Comparison of ENCODE assay signal across 9 cellular contexts in the genomic region with DNA sequence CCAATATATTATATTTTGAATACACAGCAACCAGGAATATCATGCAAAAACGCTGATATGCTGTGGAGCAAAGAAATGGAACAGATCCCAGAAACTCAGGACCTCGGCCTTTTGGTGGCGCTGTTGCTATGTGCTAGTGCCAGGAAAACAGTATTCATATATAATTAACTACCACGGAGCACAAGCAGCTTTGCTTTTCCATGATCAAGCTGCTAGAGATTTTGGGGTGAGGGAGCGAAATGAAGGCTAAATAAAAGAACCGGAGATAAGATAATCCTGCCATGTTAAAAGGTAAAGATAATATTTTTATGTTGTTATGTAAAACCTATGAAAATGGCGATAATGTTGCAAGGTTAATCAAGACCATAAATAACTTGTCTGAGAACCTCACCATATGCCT.
A peak's percentile ranks its signal among the peaks of the same experiment; 100 is the strongest.
DNase-seq lines count a peak whose midpoint lies in the region; ATAC-seq lines count a peak whose summit lies in the region.
"Had no signal": no experiment of that assay in that cellular context is flagged by ENCODE, and none has a peak within 500 bp of the region (broad histone marks: within the 10 kb centered on the region; RNA-seq: fewer than 3 reads in every experiment).

No MANE protein-coding gene starts in this region.

- no peak for ATAC-seq in activated CD4-positive, alpha-beta T cell treated with anti-CD3 and anti-CD28 coated beads for 36 hours
- ATAC-seq in aorta (ENCODE audit: low FRiP score): no peak
- no peak for ATAC-seq in T-helper 17 cell

- H3K27ac Mint-ChIP-seq in activated CD4-positive, alpha-beta T cell treated with anti-CD3 and anti-CD28 coated beads for 36 hours: no peak overlapping the region
- H3K27ac Mint-ChIP-seq in T-helper 17 cell: no peak overlapping the region
- H3K27ac Mint-ChIP-seq: activated naive CD8-positive, alpha-beta T cell treated with anti-CD3 and anti-CD28 coated beads, Interleukin-2, amount 10 ng/mL, durations not matched to agents 7 days and 5 days had no signal

- DNase-seq in activated CD4-positive, alpha-beta T cell treated with anti-CD3 and anti-CD28 coated beads for 36 hours: peak; percentile 69
- DNase-seq in activated CD4-positive, alpha-beta T cell treated with anti-CD3 and anti-CD28 coated beads for 4 hours: no peak
- peak; percentile 34 for DNase-seq in LoVo (ENCODE audit: low spot score)
- DNase-seq in SKM-1 treated with dmso at 0.1 percent for 144 hours (lab: John Stamatoyannopoulos, UW; ENCODE audit: unreplicated experiment): peak; percentile 12
- DNase-seq in fibroblast of peridontal ligament (ENCODE audit: extremely low read depth): peak; percentile 84
- DNase-seq in nucleus accumbens (lab: John Stamatoyannopoulos, UW): peak in 40 of 56 donors; percentile 0 to 85 (median 29)
- no peak for DNase-seq in aorta
- DNase-seq in T-helper 17 cell: no peak
- DNase-seq: activated naive CD8-positive, alpha-beta T cell treated with anti-CD3 and anti-CD28 coated beads, Interleukin-2, amount 10 ng/mL, durations not matched to agents 7 days and 5 days had no signal

- no peak overlapping the region for H3K27ac ChIP-seq in aorta (ENCODE audit: low read depth in 1 of 2, low read length in 2 of 2)

- no peaks in the 10 kb centered on the region for H3K36me3 Mint-ChIP-seq in activated CD4-positive, alpha-beta T cell treated with anti-CD3 and anti-CD28 coated beads for 36 hours (ENCODE audit: low read depth)
- peaks cover 2% of the 10 kb centered on the region for H3K36me3 Mint-ChIP-seq in T-helper 17 cell (ENCODE audit: low read depth)
- H3K36me3 Mint-ChIP-seq: activated naive CD8-positive, alpha-beta T cell treated with anti-CD3 and anti-CD28 coated beads, Interleukin-2, amount 10 ng/mL, durations not matched to agents 7 days and 5 days had no signal

- POLR2A ChIA-PET in activated CD4-positive, alpha-beta T cell treated with anti-CD3 and anti-CD28 coated beads for 36 hours (lab: Charles Lee): no interaction called here

- no peaks in the 10 kb centered on the region for H3K4me1 ChIP-seq in aorta (ENCODE audit: control insufficient read depth in 1 of 2, insufficient read depth in 2 of 2, low read length in 2 of 2)

- H3K9me3 Mint-ChIP-seq in activated CD4-positive, alpha-beta T cell treated with anti-CD3 and anti-CD28 coated beads for 36 hours (ENCODE audit: low read depth): no peaks in the 10 kb centered on the region
- H3K9me3 Mint-ChIP-seq: activated naive CD8-positive, alpha-beta T cell treated with anti-CD3 and anti-CD28 coated beads, Interleukin-2, amount 10 ng/mL, durations not matched to agents 7 days and 5 days had no signal

- H3K9me3 ChIP-seq in aorta (ENCODE audit: control insufficient read depth, low read length) (no peaks in the 10 kb centered on the region), T-helper 17 cell (ENCODE audit: control insufficient read depth, low read length, poor library complexity, severe bottlenecking) (no peaks in the 10 kb centered on the region)

- H3K27me3 ChIP-seq in aorta (ENCODE audit: control insufficient read depth in 1 of 2, insufficient read depth in 2 of 2, low read length in 1 of 2): no peaks in the 10 kb centered on the region

- no peaks in the 10 kb centered on the region for H3K36me3 ChIP-seq in aorta (ENCODE audit: control insufficient read depth in 1 of 2, insufficient read depth in 2 of 2, low read length in 1 of 2)

- WGBS in aorta, 2 donors: 9 to 10% methylated on average over 7 of the region's 7 CpGs

- H3K4me3 ChIP-seq in aorta (ENCODE audit: low read length in 2 of 2): no peak overlapping the region

- no peaks in the 10 kb centered on the region for H3K4me1 Mint-ChIP-seq in activated CD4-positive, alpha-beta T cell treated with anti-CD3 and anti-CD28 coated beads for 36 hours
- H3K4me1 Mint-ChIP-seq in T-helper 17 cell: no peaks in the 10 kb centered on the region
- H3K4me1 Mint-ChIP-seq: activated naive CD8-positive, alpha-beta T cell treated with anti-CD3 and anti-CD28 coated beads, Interleukin-2, amount 10 ng/mL, durations not matched to agents 7 days and 5 days had no signal

- CTCF ChIA-PET in activated CD4-positive, alpha-beta T cell treated with anti-CD3 and anti-CD28 coated beads for 36 hours (lab: Charles Lee): interaction anchor here (0.6 to 1.0 kb wide), 4 partner anchors 44 to 761 kb away, joined by 3 to 5 read pairs (median 4); no protein-coding TSS in a partner anchor

- no peaks in the 10 kb centered on the region for H3K27me3 Mint-ChIP-seq in activated CD4-positive, alpha-beta T cell treated with anti-CD3 and anti-CD28 coated beads for 36 hours
- no peaks in the 10 kb centered on the region for H3K27me3 Mint-ChIP-seq in T-helper 17 cell

- intact Hi-C loops in activated CD4-positive, alpha-beta T cell treated with anti-CD3 and anti-CD28 coated beads for 36 hours (cut with DNase I, micrococcal nuclease): loop anchor here in 1 of 2 experiments (1.0 kb wide), 1 partner anchor 228 kb away; no protein-coding TSS in a partner anchor
- intact Hi-C loops in aorta (cut with DNase I): no loop called here

- no peak overlapping the region for H3K4me3 Mint-ChIP-seq in activated CD4-positive, alpha-beta T cell treated with anti-CD3 and anti-CD28 coated beads for 36 hours
- H3K4me3 Mint-ChIP-seq in T-helper 17 cell: no peak overlapping the region
- H3K4me3 Mint-ChIP-seq: activated naive CD8-positive, alpha-beta T cell treated with anti-CD3 and anti-CD28 coated beads, Interleukin-2, amount 10 ng/mL, durations not matched to agents 7 days and 5 days had no signal

Comparison
In these comparisons a context has a peak if more than half of its experiments do, and no peak if none do; other contexts are left out.
1. DNase-seq: peak in activated CD4-positive, alpha-beta T cell treated with anti-CD3 and anti-CD28 coated beads for 36 hours (single experiment), LoVo (single experiment), SKM-1 treated with dmso at 0.1 percent for 144 hours (single experiment), fibroblast of peridontal ligament (single experiment) and nucleus accumbens (40 of 56); none in activated CD4-positive, alpha-beta T cell treated with anti-CD3 and anti-CD28 coated beads for 4 hours (0 of 2), aorta (0 of 2) and T-helper 17 cell (0 of 3).